In genomic region chr4:14434483-14434882, GRCh38 we compare ENCODE assay signal across 25 cellular contexts.
"Had no signal": no experiment of that assay in that cellular context is flagged by ENCODE, and none has a peak within 500 bp of the region (broad histone marks: within the 10 kb centered on the region; RNA-seq: fewer than 3 reads in every experiment).

No MANE protein-coding gene starts in this region.

- H3K4me1 ChIP-seq: gastroesophageal sphincter, spleen, thyroid gland, upper lobe of right lung had no signal

- H3K4me3 ChIP-seq: gastroesophageal sphincter, SK-N-MC, spleen, thyroid gland, upper lobe of right lung had no signal

- H3K27me3 Mint-ChIP-seq: memory B cell, T-helper 17 cell had no signal

- H3K9me3 ChIP-seq: gastroesophageal sphincter, spleen, thyroid gland, upper lobe of right lung had no signal

- H3K27ac Mint-ChIP-seq: activated naive CD4-positive, alpha-beta T cell treated with anti-CD3 and anti-CD28 coated beads, Interleukin-2, amount 10 ng/mL, durations not matched to agents 7 days and 5 days; memory B cell; naive thymus-derived CD4-positive, alpha-beta T cell; T-helper 17 cell had no signal

- H3K36me3 Mint-ChIP-seq: activated naive CD4-positive, alpha-beta T cell treated with anti-CD3 and anti-CD28 coated beads, Interleukin-2, amount 10 ng/mL, durations not matched to agents 7 days and 5 days; memory B cell; naive thymus-derived CD4-positive, alpha-beta T cell had no signal

- DNase-seq: activated CD4-positive, alpha-beta T cell treated with anti-CD3 and anti-CD28 coated beads for 4 hours; activated CD4-positive, alpha-beta T cell treated with anti-CD3 and anti-CD28 coated beads, Interleukin-2, amount 50 U/mL, for 48 hours; activated CD4-positive, CD25-positive, alpha-beta regulatory T cell; activated CD8-positive, alpha-beta memory T cell treated with anti-CD3 and anti-CD28 coated beads, Interleukin-2, amount 50 U/mL, for 48 hours; activated naive CD4-positive, alpha-beta T cell treated with anti-CD3 and anti-CD28 coated beads, Interleukin-2, amount 10 ng/mL, durations not matched to agents 7 days and 5 days; activated T-cell treated with anti-CD3 and anti-CD28 coated beads, Interleukin-2, amount 50 U/mL, for 4 hours; amygdala; cortex of kidney; head of caudate nucleus; kidney; naive thymus-derived CD4-positive, alpha-beta T cell; occipital lobe; posterior cingulate gyrus; spleen; stimulated activated CD4-positive, alpha-beta T cell treated with anti-CD3 and anti-CD28 coated beads, Interleukin-4, amount 100 ng/mL, for 24 hours; stimulated activated naive CD8-positive, alpha-beta T cell treated with anti-CD3 and anti-CD28 coated beads, Interleukin-15, Interleukin-2, amounts not matched to agents 100 U/mL and 50 U/mL, for 24 hours; substantia nigra; SW 1271; T-helper 17 cell; thyroid gland; upper lobe of right lung had no signal

- H3K36me3 ChIP-seq: gastroesophageal sphincter, spleen, thyroid gland, upper lobe of right lung had no signal

- H3K9me3 Mint-ChIP-seq: activated naive CD4-positive, alpha-beta T cell treated with anti-CD3 and anti-CD28 coated beads, Interleukin-2, amount 10 ng/mL, durations not matched to agents 7 days and 5 days; memory B cell; neural crest cell had no signal

- ATAC-seq: activated T-cell treated with anti-CD3 and anti-CD28 coated beads, Interleukin-2, amount 50 U/mL, for 4 hours; gastroesophageal sphincter; naive thymus-derived CD4-positive, alpha-beta T cell; stimulated activated naive CD8-positive, alpha-beta T cell treated with anti-CD3 and anti-CD28 coated beads, Interleukin-15, Interleukin-2, amounts not matched to agents 100 U/mL and 50 U/mL, for 24 hours; T-helper 17 cell; upper lobe of right lung had no signal

- H3K27me3 ChIP-seq: gastroesophageal sphincter, spleen, thyroid gland, upper lobe of right lung had no signal

- H3K4me3 Mint-ChIP-seq: activated naive CD4-positive, alpha-beta T cell treated with anti-CD3 and anti-CD28 coated beads, Interleukin-2, amount 10 ng/mL, durations not matched to agents 7 days and 5 days; activated T-cell treated with anti-CD3 and anti-CD28 coated beads, Interleukin-2, amount 50 U/mL, for 4 hours; memory B cell; naive thymus-derived CD4-positive, alpha-beta T cell; neural crest cell; T-helper 17 cell had no signal

- H3K27ac ChIP-seq: gastroesophageal sphincter, SK-N-MC, spleen, thyroid gland, upper lobe of right lung had no signal

- H3K4me1 Mint-ChIP-seq: activated naive CD4-positive, alpha-beta T cell treated with anti-CD3 and anti-CD28 coated beads, Interleukin-2, amount 10 ng/mL, durations not matched to agents 7 days and 5 days; naive thymus-derived CD4-positive, alpha-beta T cell; neural crest cell; T-helper 17 cell had no signal
